ENCODE assay signal across 15 cellular contexts in the genomic region with DNA sequence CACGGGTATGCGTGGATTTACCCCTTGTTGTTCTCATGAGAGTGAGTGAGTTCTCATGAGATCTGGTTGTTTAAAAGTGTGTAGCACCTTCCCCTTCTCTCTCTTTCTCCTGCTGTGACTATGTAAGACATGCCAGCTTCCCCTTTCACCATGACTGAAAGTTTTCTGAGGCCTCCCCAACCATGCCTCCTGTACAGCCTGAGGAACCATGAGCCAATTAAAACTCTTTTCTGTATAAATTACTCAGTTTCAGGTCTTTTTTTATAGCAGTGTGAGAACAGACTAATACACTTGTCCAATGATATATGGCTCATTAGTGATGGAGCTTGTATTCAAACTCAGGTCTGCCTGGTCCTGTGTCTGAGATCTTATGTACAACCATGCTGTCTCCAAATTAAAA. TPM values are rescaled to one million over a fixed set of nuclear protein-coding genes. Genes with fewer than 3 reads are reported as not detected.
DNase-seq lines count a peak whose midpoint lies in the region; ATAC-seq and TF ChIP-seq lines count a peak whose summit lies in the region.
"Had no signal": no experiment of that assay in that cellular context is flagged by ENCODE, and none has a peak within 500 bp of the region (broad histone marks: within the 10 kb centered on the region; RNA-seq: fewer than 3 reads in every experiment).

No MANE protein-coding gene starts in this region.

- H3K4me3 ChIP-seq in right atrium auricular region (no peak overlapping the region), heart left ventricle (no peak overlapping the region)
- H3K4me3 ChIP-seq in CD8-positive, alpha-beta memory T cell (ENCODE audit: low read length): no peak overlapping the region
- H3K4me3 ChIP-seq: A549, lower lobe of right lung had no signal

- intact Hi-C loops in CD14-positive monocyte (cut with micrococcal nuclease): no loop called here
- intact Hi-C loops in heart left ventricle (cut with DNase I): no loop called here

- H3K27ac ChIP-seq in right atrium auricular region (no peak overlapping the region), heart left ventricle (no peak overlapping the region)
- no peak overlapping the region for H3K27ac ChIP-seq in CD8-positive, alpha-beta memory T cell (ENCODE audit: low read depth, low read length)
- H3K27ac ChIP-seq: A549, lower lobe of right lung, parathyroid adenoma had no signal

- peaks cover 12% of the 10 kb centered on the region for H3K4me1 Mint-ChIP-seq in CD14-positive monocyte
- no peaks in the 10 kb centered on the region for H3K4me1 Mint-ChIP-seq in CD8-positive, alpha-beta memory T cell
- H3K4me1 Mint-ChIP-seq: activated naive CD8-positive, alpha-beta T cell treated with anti-CD3 and anti-CD28 coated beads, Interleukin-2, amount 10 ng/mL, durations not matched to agents 7 days and 5 days had no signal

- H3K36me3 ChIP-seq in right atrium auricular region (no peaks in the 10 kb centered on the region), heart left ventricle (no peaks in the 10 kb centered on the region)
- H3K36me3 ChIP-seq in CD8-positive, alpha-beta memory T cell (ENCODE audit: insufficient read depth, low read length): no peaks in the 10 kb centered on the region
- H3K36me3 ChIP-seq: lower lobe of right lung had no signal

- H3K27me3 ChIP-seq in right atrium auricular region: no peaks in the 10 kb centered on the region
- no peaks in the 10 kb centered on the region for H3K27me3 ChIP-seq in heart left ventricle
- H3K27me3 ChIP-seq in CD8-positive, alpha-beta memory T cell (ENCODE audit: insufficient read depth, low read length, poor library complexity, severe bottlenecking): no peaks in the 10 kb centered on the region

- H3K9me3 ChIP-seq in right atrium auricular region: no peaks in the 10 kb centered on the region
- H3K9me3 ChIP-seq in heart left ventricle: no peaks in the 10 kb centered on the region
- no peaks in the 10 kb centered on the region for H3K9me3 ChIP-seq in CD8-positive, alpha-beta memory T cell (ENCODE audit: low read length)
- H3K9me3 ChIP-seq: A549, lower lobe of right lung had no signal

- TF ChIP-seq POLR2A in heart left ventricle (IDR thresholded peaks at IDR 0.05): no peak

- ATAC-seq in GM19351 (IDR thresholded peaks at IDR 0.05; ENCODE audit: unreplicated experiment) (peak; percentile 91), HG02852 (IDR thresholded peaks at IDR 0.05; ENCODE audit: unreplicated experiment) (peak; percentile 93), HG03565 (IDR thresholded peaks at IDR 0.05; ENCODE audit: unreplicated experiment) (peak; percentile 83), heart left ventricle (no peak)
- ATAC-seq: A549, lower lobe of right lung had no signal

- no peak overlapping the region for H3K4me3 Mint-ChIP-seq in CD14-positive monocyte
- no peak overlapping the region for H3K4me3 Mint-ChIP-seq in CD8-positive, alpha-beta memory T cell
- H3K4me3 Mint-ChIP-seq: activated naive CD8-positive, alpha-beta T cell treated with anti-CD3 and anti-CD28 coated beads, Interleukin-2, amount 10 ng/mL, durations not matched to agents 7 days and 5 days had no signal

- POLR2A ChIA-PET in CD8-positive, alpha-beta memory T cell (lab: Charles Lee): no interaction called here

- WGBS in heart left ventricle, 4 donors: 90 to 96% (median 92%) methylated on average over 2 of the region's 2 CpGs

- peaks cover 0 to 5% (median 0%) of the 10 kb centered on the region in 3 donors for H3K27me3 Mint-ChIP-seq in CD14-positive monocyte (ENCODE audit: low read depth in 3 of 3)
- H3K27me3 Mint-ChIP-seq in CD8-positive, alpha-beta memory T cell: peaks cover 0 to 3% of the 10 kb centered on the region in 2 donors
- H3K27me3 Mint-ChIP-seq: activated naive CD8-positive, alpha-beta T cell treated with anti-CD3 and anti-CD28 coated beads, Interleukin-2, amount 10 ng/mL, durations not matched to agents 7 days and 5 days had no signal

- peaks cover 0 to under 1% (median 0%) of the 10 kb centered on the region in 7 donors for H3K9me3 Mint-ChIP-seq in CD14-positive monocyte
- H3K9me3 Mint-ChIP-seq in CD8-positive, alpha-beta memory T cell: no peaks in the 10 kb centered on the region
- H3K9me3 Mint-ChIP-seq: activated naive CD8-positive, alpha-beta T cell treated with anti-CD3 and anti-CD28 coated beads, Interleukin-2, amount 10 ng/mL, durations not matched to agents 7 days and 5 days had no signal

- TF ChIP-seq CTCF in CD14-positive monocyte (IDR thresholded peaks at IDR 0.05): no peak
- no peak for TF ChIP-seq CTCF in right atrium auricular region (IDR thresholded peaks at IDR 0.05)
- no peak for TF ChIP-seq CTCF in heart left ventricle (IDR thresholded peaks at IDR 0.05)

- DNase-seq in CD14-positive monocyte (ENCODE audit: low spot score): no peak
- DNase-seq in nucleus accumbens (lab: John Stamatoyannopoulos, UW): no peak
- no peak for DNase-seq in right atrium auricular region (ENCODE audit: low spot score)
- no peak for DNase-seq in heart left ventricle
- DNase-seq in CD8-positive, alpha-beta memory T cell: no peak
- DNase-seq: activated CD4-positive, alpha-beta T cell treated with anti-CD3 and anti-CD28 coated beads for 1 hour; activated naive CD8-positive, alpha-beta T cell treated with anti-CD3 and anti-CD28 coated beads, Interleukin-2, amount 10 ng/mL, durations not matched to agents 7 days and 5 days; lower lobe of right lung; SHP77; stimulated activated CD4-positive, alpha-beta T cell treated with anti-CD3 and anti-CD28 coated beads, Interleukin-2, amount 100 ng/mL, for 48 hours had no signal

- no peaks in the 10 kb centered on the region for H3K4me1 ChIP-seq in right atrium auricular region
- H3K4me1 ChIP-seq in heart left ventricle: no peaks in the 10 kb centered on the region
- no peaks in the 10 kb centered on the region for H3K4me1 ChIP-seq in CD8-positive, alpha-beta memory T cell (ENCODE audit: insufficient read depth, low read length)
- H3K4me1 ChIP-seq: A549, lower lobe of right lung, parathyroid adenoma had no signal

- peak overlapping the region in 5 of 7 donors; percentile 32 to 76 (median 62) for H3K27ac Mint-ChIP-seq in CD14-positive monocyte
- no peak overlapping the region for H3K27ac Mint-ChIP-seq in CD8-positive, alpha-beta memory T cell
- H3K27ac Mint-ChIP-seq: activated naive CD8-positive, alpha-beta T cell treated with anti-CD3 and anti-CD28 coated beads, Interleukin-2, amount 10 ng/mL, durations not matched to agents 7 days and 5 days had no signal

- H3K36me3 Mint-ChIP-seq in CD14-positive monocyte: no peaks in the 10 kb centered on the region
- H3K36me3 Mint-ChIP-seq in CD8-positive, alpha-beta memory T cell: no peaks in the 10 kb centered on the region
- H3K36me3 Mint-ChIP-seq: activated naive CD8-positive, alpha-beta T cell treated with anti-CD3 and anti-CD28 coated beads, Interleukin-2, amount 10 ng/mL, durations not matched to agents 7 days and 5 days had no signal

- CTCF ChIA-PET in CD8-positive, alpha-beta memory T cell (lab: Charles Lee): no interaction called here

RNA-seq across cellular contexts. Expression of a gene that starts 28.5 kb away (rescaled TPM):
- not detected for polyA plus RNA-seq in CD14-positive monocyte
- under 1 TPM; 0.30 to 0.55 TPM for total RNA-seq in right atrium auricular region
- under 1 TPM in 7 of 9 donors, not detected in 2; 0.09 to 0.63 (median 0.29) TPM for total RNA-seq in heart left ventricle
- polyA plus RNA-seq in heart left ventricle: not detected
- total RNA-seq in CD8-positive, alpha-beta memory T cell: not detected
- not detected for polyA plus RNA-seq in CD8-positive, alpha-beta memory T cell
- total RNA-seq: activated naive CD8-positive, alpha-beta T cell treated with anti-CD3 and anti-CD28 coated beads, Interleukin-2, amount 10 ng/mL, durations not matched to agents 7 days and 5 days; lower lobe of right lung had no signal
- polyA plus RNA-seq: A549 had no signal

RNA-seq across cellular contexts. Expression of a gene that starts 59.9 kb away (rescaled TPM):
- polyA plus RNA-seq in CD14-positive monocyte: not detected
- total RNA-seq in right atrium auricular region: under 1 TPM; 0.15 to 0.39 TPM
- under 1 TPM in 5 of 9 donors, not detected in 4; 0.16 to 0.52 (median 0.23) TPM for total RNA-seq in heart left ventricle
- polyA plus RNA-seq in heart left ventricle: under 1 TPM; 0.21 to 0.30 TPM
- not detected for total RNA-seq in CD8-positive, alpha-beta memory T cell
- not detected for polyA plus RNA-seq in CD8-positive, alpha-beta memory T cell
- total RNA-seq: activated naive CD8-positive, alpha-beta T cell treated with anti-CD3 and anti-CD28 coated beads, Interleukin-2, amount 10 ng/mL, durations not matched to agents 7 days and 5 days had no signal
- polyA plus RNA-seq: A549 had no signal

Comparison
In these comparisons a context has a peak if more than half of its experiments do, and no peak if none do; other contexts are left out.
1. H3K27ac Mint-ChIP-seq: peak in CD14-positive monocyte (5 of 7); none in CD8-positive, alpha-beta memory T cell (0 of 8).
2. ATAC-seq: peak in GM19351 (single experiment), HG02852 (single experiment) and HG03565 (single experiment); none in heart left ventricle (0 of 4).